In the genomic region with DNA sequence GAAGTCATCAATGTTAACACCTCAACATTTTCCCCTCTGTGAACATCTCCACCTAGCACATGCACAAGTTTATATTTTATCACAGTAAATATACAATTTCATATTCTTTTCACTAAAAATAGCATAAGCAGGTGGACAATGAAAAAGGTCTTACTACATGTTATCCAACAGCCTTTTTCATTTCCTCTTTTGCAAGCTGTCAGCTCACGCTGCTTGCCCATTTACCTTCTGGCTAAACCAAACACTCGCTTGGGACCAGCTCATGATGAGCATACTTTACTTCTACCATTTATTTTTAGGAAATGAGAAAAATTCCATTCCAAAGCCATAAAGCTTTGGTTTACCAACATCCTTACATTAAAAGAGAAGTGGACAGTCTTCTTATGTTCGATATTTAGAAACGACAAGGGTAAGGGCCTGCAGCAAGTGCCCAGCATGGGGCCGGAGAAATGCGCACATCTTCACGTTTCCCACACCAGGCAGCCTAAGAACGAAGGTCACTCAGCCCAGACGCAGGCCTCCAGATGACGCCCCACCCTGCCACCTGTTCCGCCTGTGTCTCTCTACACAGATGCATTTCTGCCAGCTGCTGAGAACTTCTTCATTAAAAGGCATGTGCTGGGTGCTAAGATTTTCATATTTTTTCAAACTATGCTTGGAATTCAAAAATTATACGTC, we compare ENCODE assay signal across 9 cellular contexts. TPM values are rescaled to one million over a fixed set of nuclear protein-coding genes. Genes with fewer than 3 reads are reported as not detected.
DNase-seq lines count a peak whose midpoint lies in the region; ATAC-seq and TF ChIP-seq lines count a peak whose summit lies in the region.
"Had no signal": no experiment of that assay in that cellular context is flagged by ENCODE, and none has a peak within 500 bp of the region (broad histone marks: within the 10 kb centered on the region; RNA-seq: fewer than 3 reads in every experiment).

No MANE protein-coding gene starts in this region.

- H2BK5ac ChIP-seq in IMR-90 (ENCODE audit: low read depth, low read length, poor library complexity, severe bottlenecking), result peak overlapping the region; percentile 60

- H3K4me1 ChIP-seq in heart right ventricle (peaks cover 20 to 79% (median 65%) of the 10 kb centered on the region in 9 donors), right atrium auricular region (peaks cover 0 to 48% of the 10 kb centered on the region in 2 donors), IMR-90 (ENCODE audit: control insufficient read depth, insufficient read depth, low read length) (peaks cover 26% of the 10 kb centered on the region), transverse colon (peaks cover 15 to 41% (median 22%) of the 10 kb centered on the region in 4 donors), A673 (ENCODE audit: insufficient read depth, low read length, poor library complexity, severe bottlenecking) (no peaks in the 10 kb centered on the region)

- peak overlapping the region; percentile 12; the same call in 1 of the 2 replicates for H3K4me2 ChIP-seq in IMR-90 (ENCODE audit: low read depth, low read length)

- TF ChIP-seq CTCF in heart right ventricle (IDR thresholded peaks at IDR 0.05) (no peak), right atrium auricular region (IDR thresholded peaks at IDR 0.05) (no peak), IMR-90 (conservative IDR thresholded peaks at IDR 0.05; ENCODE audit: low read depth, low read length) (no peak), transverse colon (IDR thresholded peaks at IDR 0.05) (no peak), A673 (conservative IDR thresholded peaks at IDR 0.05; ENCODE audit: low read depth, low read length) (no peak)

- H3K14ac ChIP-seq in IMR-90 (replicated peaks; ENCODE audit: low read depth, low read length), result no peak overlapping the region

- TF ChIP-seq RAD21 in IMR-90 (IDR thresholded peaks at IDR 0.05; ENCODE audit: low read length), result no peak

- BruUV-seq in IMR-90 (replicated peaks; lab: Mats Ljungman, UMichigan), result no TSS peak
- no TSS peak for BruUV-seq in A673 (replicated peaks; lab: Mats Ljungman, UMichigan)

- H3K27me3 ChIP-seq in heart right ventricle (no peaks in the 10 kb centered on the region), right atrium auricular region (no peaks in the 10 kb centered on the region), IMR-90 (ENCODE audit: control insufficient read depth, insufficient read depth, low read length) (no peaks in the 10 kb centered on the region), transverse colon (no peaks in the 10 kb centered on the region), A673 (replicated peaks; ENCODE audit: insufficient read depth, low read depth, low read length, poor library complexity) (no peaks in the 10 kb centered on the region)

- no peaks in the 10 kb centered on the region for H3K9me3 ChIP-seq in heart right ventricle
- no peaks in the 10 kb centered on the region for H3K9me3 ChIP-seq in right atrium auricular region
- H3K9me3 ChIP-seq in IMR-90 (ENCODE audit: control insufficient read depth, insufficient read depth, low read length), result no peaks in the 10 kb centered on the region
- H3K9me3 ChIP-seq in transverse colon, result no peaks in the 10 kb centered on the region
- no peaks in the 10 kb centered on the region for H3K9me3 ChIP-seq in A673 (ENCODE audit: low read depth, low read length, poor library complexity, severe bottlenecking)

- H3K18ac ChIP-seq in IMR-90 (ENCODE audit: low read depth, low read length), result 0 out of 2 replicates have a peak overlapping the region, but pooled peaks have one; percentile 21

- H3K27ac ChIP-seq in heart right ventricle, result peak overlapping the region in 6 of 10 donors; percentile 5 to 68 (median 33)
- no peak overlapping the region for H3K27ac ChIP-seq in right atrium auricular region
- 0 out of 2 replicates have a peak overlapping the region, but pooled peaks have one; percentile 4 for H3K27ac ChIP-seq in IMR-90 (ENCODE audit: insufficient read depth, low read length)
- H3K27ac ChIP-seq in transverse colon, result peak overlapping the region; percentile 54 to 72 (median 58)
- no peak overlapping the region for H3K27ac ChIP-seq in A673 (ENCODE audit: low read depth, low read length, poor library complexity, severe bottlenecking)

- H3K9me1 ChIP-seq in IMR-90 (ENCODE audit: insufficient read depth, low read length), result peaks cover 19% of the 10 kb centered on the region

- no peak overlapping the region for H4K8ac ChIP-seq in IMR-90 (ENCODE audit: low read depth in 2 of 2, low read length in 2 of 2)

- no peak overlapping the region for H3K9ac ChIP-seq in IMR-90 (ENCODE audit: low read depth, low read length)

- no peak overlapping the region for H2AK5ac ChIP-seq in IMR-90 (ENCODE audit: low read depth, low read length)

- H4K5ac ChIP-seq in IMR-90 (ENCODE audit: low read depth, low read length), result no peak overlapping the region

- no peak overlapping the region for H2BK15ac ChIP-seq in IMR-90 (ENCODE audit: low read depth, low read length)

- H4K91ac ChIP-seq in IMR-90 (ENCODE audit: insufficient read depth, low read depth, low read length), result no peak overlapping the region

- CTCF ChIA-PET in IMR-90 (lab: Yijun Ruan, JAX), result interaction anchor here (1.7 kb wide), 1 partner anchor 275 kb away, joined by 5 read pairs; no protein-coding TSS in a partner anchor
- CTCF ChIA-PET in A673 (lab: Charles Lee), result no interaction called here

- peaks cover 38 to 78% of the 10 kb centered on the region in 2 experiments for H3K79me1 ChIP-seq in IMR-90 (ENCODE audit: low read depth in 1 of 2, low read length in 2 of 2)

- H3K4me3 ChIP-seq in heart right ventricle (no peak overlapping the region), right atrium auricular region (no peak overlapping the region), IMR-90 (ENCODE audit: insufficient read depth, low read depth, low read length) (no peak overlapping the region), transverse colon (no peak overlapping the region), A673 (ENCODE audit: low read depth, low read length, poor library complexity, severe bottlenecking) (no peak overlapping the region)
- H3K4me3 ChIP-seq: K562 had no signal

- TF ChIP-seq POLR2A in IMR-90 (IDR thresholded peaks at IDR 0.05; ENCODE audit: low read depth, low read length) (no peak), transverse colon (IDR thresholded peaks at IDR 0.05) (no peak)

- intact Hi-C loops in heart right ventricle (cut with DNase I), result no loop called here
- intact Hi-C loops in IMR-90 (cut with micrococcal nuclease), result no loop called here
- intact Hi-C loops in transverse colon (cut with DNase I; ENCODE audit: low total_unique reads), result no loop called here
- intact Hi-C loops in A673 (cut with micrococcal nuclease; ENCODE audit: unreplicated experiment), result no loop called here

- POLR2A ChIA-PET in IMR-90 (lab: Charles Lee; ENCODE audit: unreplicated experiment), result no interaction called here
- POLR2A ChIA-PET in A673 (lab: Charles Lee; ENCODE audit: low non-redundant PET), result no interaction called here

- H2AFZ ChIP-seq in IMR-90 (replicated peaks; ENCODE audit: low read length, poor library complexity), result no peak overlapping the region

- in situ Hi-C loops in IMR-90 (cut with MboI; ENCODE audit: low sequenced_read_pairs), result no loop called here
- in situ Hi-C loops in transverse colon (cut with MboI; ENCODE audit: low pct_ligation_motif_present in 1 of 4, low pct_unique_long_range_greater_than_20kb in 1 of 4, low sequenced_read_pairs in 3 of 4), result no loop called here

- peaks cover 69% of the 10 kb centered on the region for H4K20me1 ChIP-seq in IMR-90 (ENCODE audit: insufficient read depth, low read length)

- H2BK120ac ChIP-seq in IMR-90 (ENCODE audit: low read depth, low read length), result no peak overlapping the region

- dilution Hi-C loops in IMR-90 (cut with HindIII; ENCODE audit: low sequenced_read_pairs, unreplicated experiment), result no loop called here

- no peak for ATAC-seq in heart right ventricle
- peak; percentile 6; the same call in 1 of the 2 replicates for ATAC-seq in IMR-90 (ENCODE audit: low read depth)

- H3K36me3 ChIP-seq in heart right ventricle (peaks cover 0 to 98% (median 45%) of the 10 kb centered on the region in 9 donors), right atrium auricular region (peaks cover 85% of the 10 kb centered on the region), IMR-90 (ENCODE audit: control insufficient read depth, insufficient read depth, low read length) (peaks cover 45% of the 10 kb centered on the region), transverse colon (peaks cover 0 to 47% (median 12%) of the 10 kb centered on the region in 4 donors), A673 (ENCODE audit: insufficient read depth, low read length, poor library complexity, severe bottlenecking) (peaks cover 36% of the 10 kb centered on the region)

- H2BK20ac ChIP-seq in IMR-90 (ENCODE audit: low read depth, low read length), result no peak overlapping the region

- no peak for TF ChIP-seq EP300 in transverse colon (IDR thresholded peaks at IDR 0.05; ENCODE audit: low read depth)

- 84% methylated on average over 12 of the region's 12 CpGs for WGBS in heart right ventricle, 2 donors
- 94% methylated on average over 3 of the region's 12 CpGs; no CpG with 5 or more reads in 1 of the 2 experiments for WGBS in IMR-90 (ENCODE audit: extremely low coverage in 2 of 2, insufficient read length in 1 of 2), 2 experiments
- WGBS in transverse colon (ENCODE audit: low coverage in 1 of 2), 2 donors, result 46 to 54% methylated on average over 7 to 12 of the region's 12 CpGs

- DNase-seq in heart right ventricle (no peak), right atrium auricular region (ENCODE audit: low spot score) (no peak), IMR-90 (no peak), cerebellar cortex (ENCODE audit: low spot score) (peak; percentile 80), transverse colon (peak; percentile 73), NCI-H774 (lab: John Stamatoyannopoulos, UW) (no peak), NCI-H2196 (lab: John Stamatoyannopoulos, UW; ENCODE audit: unreplicated experiment) (no peak), A673 (ENCODE audit: low spot score) (no peak)

- peak overlapping the region; percentile 30; the same call in 1 of the 2 replicates for H3K4ac ChIP-seq in IMR-90 (ENCODE audit: low read depth, low read length)

- no peak overlapping the region for H3K23ac ChIP-seq in IMR-90 (ENCODE audit: low read depth, low read length)

- no peak overlapping the region for H2AK9ac ChIP-seq in IMR-90 (replicated peaks; ENCODE audit: low read depth, low read length, poor library complexity)

- no peak overlapping the region; the same call in 1 of the 2 replicates for H3K56ac ChIP-seq in IMR-90 (ENCODE audit: extremely low read depth, insufficient read depth, low read length)

TF ChIP-seq in IMR-90, 13 proteins besides CTCF, POLR2A, EP300 and RAD21 (continues in another document):
- no peak for TF ChIP-seq CEBPB (IDR thresholded peaks at IDR 0.05; ENCODE audit: low read depth, low read length)
- no peak for TF ChIP-seq MXI1 (IDR thresholded peaks at IDR 0.05; ENCODE audit: borderline replicate concordance, low read depth, low read length)

RNA-seq across cellular contexts. Expression of a gene that starts 13.9 kb away (rescaled TPM):
- total RNA-seq in heart right ventricle, result 10 to 100 TPM; 25.5 to 61.4 (median 37.6) TPM
- 10 to 100 TPM; 10.1 to 21.2 TPM for polyA plus RNA-seq in heart right ventricle
- 10 to 100 TPM; 18.9 to 20.0 TPM for total RNA-seq in right atrium auricular region
- total RNA-seq in IMR-90 (2012; rRNA removed), result 8.6 and 10.0 TPM in 2 replicates
- polyA plus RNA-seq in IMR-90 (2012; rRNA removed), result 11.8 and 13.0 TPM in 2 replicates
- polyA plus RNA-seq in IMR-90 (2012; cell fraction: cytosol; rRNA removed), result 9.3 and 14.5 TPM in 2 replicates
- polyA plus RNA-seq in IMR-90 (2012; cell fraction: nucleus; rRNA removed; ENCODE audit: low replicate concordance), result 7.9 and 13.2 TPM in 2 replicates
- total RNA-seq in transverse colon, result 10 to 100 TPM in 2 of 4 donors, 1 to 10 TPM in 2; 4.9 to 12.3 (median 8.6) TPM
- total RNA-seq in A673 (2021), result 13.0 and 14.6 TPM in 2 replicates

Comparison
In these comparisons a context has a peak if more than half of its experiments do, and no peak if none do; other contexts are left out.
1. H3K27ac ChIP-seq: peak in heart right ventricle (6 of 10), IMR-90 (single experiment) and transverse colon (4 of 4); none in right atrium auricular region (0 of 2) and A673 (single experiment).
2. DNase-seq: peak in cerebellar cortex (single experiment) and transverse colon (single experiment); none in heart right ventricle (0 of 2), right atrium auricular region (single experiment), IMR-90 (single experiment), NCI-H774 (single experiment), NCI-H2196 (single experiment) and A673 (single experiment).